1 cellular context compared by ENCODE assay signal in genomic region chr1:20640183-20640597, GRCh38.
TF ChIP-seq lines count a peak whose summit lies in the region.

No MANE protein-coding gene starts in this region.

TF ChIP-seq in K562, 482 proteins besides CTCF, POLR2A, EP300 and RAD21:
- TF ChIP-seq RCOR1 (IDR thresholded peaks at IDR 0.05; ENCODE audit: borderline replicate concordance in 1 of 2, low read depth in 2 of 2, low read length in 2 of 2) (peak in 1 of 2 experiments; percentile 41; a peak in 1 of 4 replicates), CBFB (CRISPR knock-in tag; IDR thresholded peaks at IDR 0.05) (no peak), MEIS2 (IDR thresholded peaks at IDR 0.05; ENCODE audit: partially characterized antibody) (peak; percentile 35), ATF7 (IDR thresholded peaks at IDR 0.05) (peak; percentile 23; the same call in 1 of the 2 replicates), HOXB6 (CRISPR knock-in tag; IDR thresholded peaks at IDR 0.05; ENCODE audit: borderline replicate concordance) (0 out of 2 replicates have a peak, but pooled peaks have one; percentile 4), CEBPG (CRISPR knock-in tag; IDR thresholded peaks at IDR 0.05) (no peak), CEBPG (tag; conservative IDR thresholded peaks at IDR 0.05 in 1 of 2, IDR thresholded peaks at IDR 0.05 in 1 of 2) (peak; percentile 33 to 37; a peak in 1 of 4 replicates), ZSCAN32 (CRISPR knock-in tag; IDR thresholded peaks at IDR 0.05) (no peak), MECOM (CRISPR knock-in tag; IDR thresholded peaks at IDR 0.05) (peak; percentile 25; the same call in 1 of the 2 replicates), CEBPB (tag; IDR thresholded peaks at IDR 0.05) (peak; percentile 36; the same call in 1 of the 2 replicates), CTCFL (IDR thresholded peaks at IDR 0.05; ENCODE audit: borderline replicate concordance, insufficient read depth, low read depth, low read length, poor library complexity, severe bottlenecking) (peak; percentile 53), STAT6 (CRISPR knock-in tag; IDR thresholded peaks at IDR 0.05) (peak; percentile 66; the same call in 1 of the 2 replicates), ASH1L (IDR thresholded peaks at IDR 0.05; ENCODE audit: borderline replicate concordance, low read depth, partially characterized antibody) (no peak), ZNF217 (CRISPR knock-in tag; IDR thresholded peaks at IDR 0.05) (no peak), ZNF384 (IDR thresholded peaks at IDR 0.05; ENCODE audit: low read depth, low read length) (peak; percentile 64), MYNN (IDR thresholded peaks at IDR 0.05) (0 out of 2 replicates have a peak, but pooled peaks have one; percentile 51), MYNN (CRISPR knock-in tag; IDR thresholded peaks at IDR 0.05) (no peak), PKNOX1 (IDR thresholded peaks at IDR 0.05) (peak; percentile 84), E2F8 (IDR thresholded peaks at IDR 0.05; ENCODE audit: low read depth, partially characterized antibody) (peak; percentile 17), HOMEZ (CRISPR knock-in tag; IDR thresholded peaks at IDR 0.05) (no peak), CTBP1 (IDR thresholded peaks at IDR 0.05; ENCODE audit: borderline replicate concordance) (0 out of 2 replicates have a peak, but pooled peaks have one; percentile 20), ZNF24 (IDR thresholded peaks at IDR 0.05) (0 out of 2 replicates have a peak, but pooled peaks have one; percentile 14), CREB3 (tag; conservative IDR thresholded peaks at IDR 0.05; ENCODE audit: low read depth) (no peak), SMC3 (conservative IDR thresholded peaks at IDR 0.05; ENCODE audit: insufficient read depth, low read depth, low read length) (peak; percentile 70), KLF1 (tag; IDR thresholded peaks at IDR 0.05) (no peak)
- TF ChIP-seq, protein P1, sequence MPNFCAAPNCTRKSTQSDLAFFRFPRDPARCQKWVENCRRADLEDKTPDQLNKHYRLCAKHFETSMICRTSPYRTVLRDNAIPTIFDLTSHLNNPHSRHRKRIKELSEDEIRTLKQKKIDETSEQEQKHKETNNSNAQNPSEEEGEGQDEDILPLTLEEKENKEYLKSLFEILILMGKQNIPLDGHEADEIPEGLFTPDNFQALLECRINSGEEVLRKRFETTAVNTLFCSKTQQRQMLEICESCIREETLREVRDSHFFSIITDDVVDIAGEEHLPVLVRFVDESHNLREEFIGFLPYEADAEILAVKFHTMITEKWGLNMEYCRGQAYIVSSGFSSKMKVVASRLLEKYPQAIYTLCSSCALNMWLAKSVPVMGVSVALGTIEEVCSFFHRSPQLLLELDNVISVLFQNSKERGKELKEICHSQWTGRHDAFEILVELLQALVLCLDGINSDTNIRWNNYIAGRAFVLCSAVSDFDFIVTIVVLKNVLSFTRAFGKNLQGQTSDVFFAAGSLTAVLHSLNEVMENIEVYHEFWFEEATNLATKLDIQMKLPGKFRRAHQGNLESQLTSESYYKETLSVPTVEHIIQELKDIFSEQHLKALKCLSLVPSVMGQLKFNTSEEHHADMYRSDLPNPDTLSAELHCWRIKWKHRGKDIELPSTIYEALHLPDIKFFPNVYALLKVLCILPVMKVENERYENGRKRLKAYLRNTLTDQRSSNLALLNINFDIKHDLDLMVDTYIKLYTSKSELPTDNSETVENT (CRISPR knock-in tag; IDR thresholded peaks at IDR 0.05), result no peak
- TF ChIP-seq, protein P2, sequence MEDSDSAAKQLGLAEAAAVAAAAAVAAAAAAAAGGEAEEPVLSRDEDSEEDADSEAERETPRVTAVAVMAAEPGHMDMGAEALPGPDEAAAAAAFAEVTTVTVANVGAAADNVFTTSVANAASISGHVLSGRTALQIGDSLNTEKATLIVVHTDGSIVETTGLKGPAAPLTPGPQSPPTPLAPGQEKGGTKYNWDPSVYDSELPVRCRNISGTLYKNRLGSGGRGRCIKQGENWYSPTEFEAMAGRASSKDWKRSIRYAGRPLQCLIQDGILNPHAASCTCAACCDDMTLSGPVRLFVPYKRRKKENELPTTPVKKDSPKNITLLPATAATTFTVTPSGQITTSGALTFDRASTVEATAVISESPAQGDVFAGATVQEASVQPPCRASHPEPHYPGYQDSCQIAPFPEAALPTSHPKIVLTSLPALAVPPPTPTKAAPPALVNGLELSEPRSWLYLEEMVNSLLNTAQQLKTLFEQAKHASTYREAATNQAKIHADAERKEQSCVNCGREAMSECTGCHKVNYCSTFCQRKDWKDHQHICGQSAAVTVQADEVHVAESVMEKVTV (CRISPR knock-in tag; IDR thresholded peaks at IDR 0.05), result peak; percentile 70
- TF ChIP-seq, protein P3, sequence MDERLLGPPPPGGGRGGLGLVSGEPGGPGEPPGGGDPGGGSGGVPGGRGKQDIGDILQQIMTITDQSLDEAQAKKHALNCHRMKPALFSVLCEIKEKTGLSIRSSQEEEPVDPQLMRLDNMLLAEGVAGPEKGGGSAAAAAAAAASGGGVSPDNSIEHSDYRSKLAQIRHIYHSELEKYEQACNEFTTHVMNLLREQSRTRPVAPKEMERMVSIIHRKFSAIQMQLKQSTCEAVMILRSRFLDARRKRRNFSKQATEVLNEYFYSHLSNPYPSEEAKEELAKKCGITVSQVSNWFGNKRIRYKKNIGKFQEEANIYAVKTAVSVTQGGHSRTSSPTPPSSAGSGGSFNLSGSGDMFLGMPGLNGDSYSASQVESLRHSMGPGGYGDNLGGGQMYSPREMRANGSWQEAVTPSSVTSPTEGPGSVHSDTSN (CRISPR knock-in tag; IDR thresholded peaks at IDR 0.05; ENCODE audit: low read depth), result no peak
- TF ChIP-seq, protein P3 (tag; conservative IDR thresholded peaks at IDR 0.05; ENCODE audit: low read depth), result peak; percentile 49; the same call in 1 of the 2 replicates
